1 cellular context compared by ENCODE assay signal in genomic region chr11:34610324-34611041, GRCh38.
TF ChIP-seq lines count a peak whose summit lies in the region.

No MANE protein-coding gene starts in this region.

TF ChIP-seq in HepG2, 621 proteins besides CTCF, POLR2A, EP300 and RAD21:
- TF ChIP-seq ZNF629 (CRISPR knock-in tag; conservative IDR thresholded peaks at IDR 0.05) (peak; percentile 68), PBX2 (CRISPR knock-in tag; IDR thresholded peaks at IDR 0.05) (no peak)
TF ChIP-seq in HepG2: peak in this region for 1.
